8 cellular contexts compared by ENCODE assay signal in the genomic region with DNA sequence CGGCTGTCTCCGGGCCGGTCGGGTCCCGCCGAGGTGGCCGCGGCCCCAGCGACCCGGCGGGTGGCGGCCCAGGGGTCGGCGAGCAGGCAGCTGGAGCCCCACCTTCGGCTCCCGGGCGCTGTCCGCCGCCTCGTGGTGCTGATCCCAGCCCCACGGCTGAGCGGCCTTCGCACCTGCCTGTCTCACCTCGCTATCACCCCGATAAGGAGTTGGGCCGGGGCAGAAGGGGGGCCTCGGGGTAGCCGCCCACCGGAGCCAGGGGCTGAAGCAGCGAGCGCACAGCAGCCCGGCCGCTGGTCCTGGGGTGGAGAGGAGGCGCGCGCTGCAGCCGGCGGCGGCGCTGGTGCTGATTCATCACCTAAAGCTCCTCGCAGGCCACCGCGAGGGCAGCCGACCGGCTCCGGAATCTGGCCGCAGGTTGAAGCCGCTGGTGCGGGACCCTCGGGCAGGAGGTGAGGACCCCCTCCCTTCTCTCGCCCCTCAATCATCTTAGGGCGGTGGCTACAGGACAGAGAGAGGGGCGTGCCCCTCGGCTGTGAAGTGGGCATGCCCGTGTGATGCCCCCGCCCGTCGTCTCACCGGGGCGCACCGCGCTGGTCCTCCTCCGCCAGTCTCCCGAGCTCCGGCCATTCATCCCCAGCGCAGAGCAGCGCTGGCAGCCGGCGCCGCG. TPM values are rescaled to one million over a fixed set of nuclear protein-coding genes. Genes with fewer than 3 reads are reported as not detected.
DNase-seq lines count a peak whose midpoint lies in the region; ATAC-seq and TF ChIP-seq lines count a peak whose summit lies in the region.

No MANE protein-coding gene starts in this region.

- H3K4me1 ChIP-seq in ectodermal cell (ENCODE audit: control insufficient read depth, insufficient read depth, low read length) (no peaks in the 10 kb centered on the region), mesenchymal stem cell (ENCODE audit: control insufficient read depth, insufficient read depth, low read depth, low read length) (peaks cover 25% of the 10 kb centered on the region), tibial nerve (peaks cover 0 to 29% (median 23%) of the 10 kb centered on the region in 4 donors)

- H3K4me2 ChIP-seq in mesenchymal stem cell (ENCODE audit: low read length, poor library complexity, severe bottlenecking): peak overlapping the region; percentile 98

- H2AK5ac ChIP-seq in mesenchymal stem cell (ENCODE audit: low read length, severe bottlenecking): no peak overlapping the region

- H4K91ac ChIP-seq in mesenchymal stem cell (ENCODE audit: low read length): no peak overlapping the region

- DNase-seq in GM20000 (ENCODE audit: low spot score) (peak; percentile 84), mesenchymal stem cell (peak; percentile 36), tibial nerve (ENCODE audit: low spot score in 2 of 2) (no peak), H4 (ENCODE audit: low spot score) (no peak), SKM-1 (lab: John Stamatoyannopoulos, UW; ENCODE audit: unreplicated experiment) (no peak)

- WGBS in ectodermal cell, 2 experiments: 1% methylated on average over 71 of the region's 71 CpGs
- WGBS in mesenchymal stem cell: 3% methylated on average over 64 of the region's 71 CpGs
- WGBS in tibial nerve, 2 donors: 1 to 2% methylated on average over 20 to 69 of the region's 71 CpGs

- H2BK12ac ChIP-seq in mesenchymal stem cell (ENCODE audit: low read length in 2 of 2): no peak overlapping the region

- peak; percentile 90 for ATAC-seq in SK-N-SH treated with all-trans-retinoic acid at 6 μM for 48 hours

- H3K27me3 ChIP-seq in ectodermal cell (ENCODE audit: control insufficient read depth, insufficient read depth, low read length, poor library complexity, severe bottlenecking) (peaks cover 89% of the 10 kb centered on the region), mesenchymal stem cell (ENCODE audit: control insufficient read depth in 1 of 2, insufficient read depth in 1 of 2, low read length in 2 of 2) (peaks cover 14 to 54% of the 10 kb centered on the region in 2 experiments), tibial nerve (peaks cover 0 to 59% of the 10 kb centered on the region in 2 donors)

- no peak overlapping the region for H2BK5ac ChIP-seq in mesenchymal stem cell (ENCODE audit: low read depth, low read length, poor library complexity, severe bottlenecking)

- H3K14ac ChIP-seq in mesenchymal stem cell (ENCODE audit: low read length in 2 of 2): no peak overlapping the region

- no peak for TF ChIP-seq EP300 in tibial nerve (IDR thresholded peaks at IDR 0.05)

- H3K9me3 ChIP-seq in ectodermal cell (ENCODE audit: control insufficient read depth, low read length) (no peaks in the 10 kb centered on the region), mesenchymal stem cell (ENCODE audit: control insufficient read depth, low read length) (no peaks in the 10 kb centered on the region), tibial nerve (no peaks in the 10 kb centered on the region)

- no peak overlapping the region for H3K23ac ChIP-seq in mesenchymal stem cell (ENCODE audit: low read length in 2 of 2)

- no peaks in the 10 kb centered on the region for H3K79me1 ChIP-seq in mesenchymal stem cell (replicated peaks; ENCODE audit: low read length, poor library complexity, severe bottlenecking)

- H3K4me3 ChIP-seq in ectodermal cell (ENCODE audit: insufficient read depth, low read depth, low read length): peak overlapping the region; percentile 36
- peak overlapping the region; percentile 56 to 63 for H3K4me3 ChIP-seq in mesenchymal stem cell (ENCODE audit: insufficient read depth in 1 of 2, low read depth in 1 of 2, low read length in 2 of 2)
- peak overlapping the region; percentile 9 to 47 (median 24) for H3K4me3 ChIP-seq in tibial nerve

- TF ChIP-seq CTCF in 22Rv1 (IDR thresholded peaks at IDR 0.05) (peak; percentile 51), GM20000 (IDR thresholded peaks at IDR 0.05; ENCODE audit: extremely low read depth, missing control alignments) (no peak), tibial nerve (IDR thresholded peaks at IDR 0.05) (no peak)

- H3K27ac ChIP-seq in 22Rv1 (no peak overlapping the region), ectodermal cell (ENCODE audit: insufficient read depth, low read depth, low read length, poor library complexity, severe bottlenecking) (no peak overlapping the region), mesenchymal stem cell (ENCODE audit: low read length, poor library complexity, severe bottlenecking) (no peak overlapping the region), tibial nerve (no peak overlapping the region)

- no peak overlapping the region for H4K8ac ChIP-seq in mesenchymal stem cell (ENCODE audit: low read length)

- H3K18ac ChIP-seq in mesenchymal stem cell (ENCODE audit: low read depth in 1 of 2, low read length in 2 of 2): no peak overlapping the region

- no peak overlapping the region for H2AFZ ChIP-seq in mesenchymal stem cell (ENCODE audit: low read depth, low read length)

- H3K36me3 ChIP-seq in ectodermal cell (ENCODE audit: control insufficient read depth, insufficient read depth, low read length) (no peaks in the 10 kb centered on the region), mesenchymal stem cell (ENCODE audit: control insufficient read depth in 1 of 2, insufficient read depth in 2 of 2, low read depth in 1 of 2, low read length in 2 of 2) (peaks cover 0 to 10% of the 10 kb centered on the region in 2 experiments), tibial nerve (no peaks in the 10 kb centered on the region)

- no peak overlapping the region for H3K9ac ChIP-seq in mesenchymal stem cell (ENCODE audit: low read length)

- TF ChIP-seq POLR2A in tibial nerve (IDR thresholded peaks at IDR 0.05): no peak

- no peak overlapping the region for H2BK120ac ChIP-seq in mesenchymal stem cell (ENCODE audit: low read depth, low read length)

- H3K4ac ChIP-seq in mesenchymal stem cell (ENCODE audit: low read depth in 1 of 2, low read length in 2 of 2): no peak overlapping the region

- H2BK15ac ChIP-seq in mesenchymal stem cell (ENCODE audit: low read depth, poor library complexity, severe bottlenecking): no peak overlapping the region

TF ChIP-seq in SK-N-SH treated with all-trans-retinoic acid at 6 μM for 48 hours, 23 proteins besides CTCF, POLR2A, EP300 and RAD21:
- TF ChIP-seq, protein P1, sequence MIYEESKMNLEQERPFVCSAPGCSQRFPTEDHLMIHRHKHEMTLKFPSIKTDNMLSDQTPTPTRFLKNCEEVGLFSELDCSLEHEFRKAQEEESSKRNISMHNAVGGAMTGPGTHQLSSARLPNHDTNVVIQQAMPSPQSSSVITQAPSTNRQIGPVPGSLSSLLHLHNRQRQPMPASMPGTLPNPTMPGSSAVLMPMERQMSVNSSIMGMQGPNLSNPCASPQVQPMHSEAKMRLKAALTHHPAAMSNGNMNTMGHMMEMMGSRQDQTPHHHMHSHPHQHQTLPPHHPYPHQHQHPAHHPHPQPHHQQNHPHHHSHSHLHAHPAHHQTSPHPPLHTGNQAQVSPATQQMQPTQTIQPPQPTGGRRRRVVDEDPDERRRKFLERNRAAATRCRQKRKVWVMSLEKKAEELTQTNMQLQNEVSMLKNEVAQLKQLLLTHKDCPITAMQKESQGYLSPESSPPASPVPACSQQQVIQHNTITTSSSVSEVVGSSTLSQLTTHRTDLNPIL (CRISPR knock-in tag; IDR thresholded peaks at IDR 0.05; ENCODE audit: low read depth): no peak
- TF ChIP-seq TSHZ2 (CRISPR knock-in tag; IDR thresholded peaks at IDR 0.05): no peak
- TF ChIP-seq ZNF70 (CRISPR knock-in tag; IDR thresholded peaks at IDR 0.05): no peak
- TF ChIP-seq ZFP30 (CRISPR knock-in tag; IDR thresholded peaks at IDR 0.05): no peak
- no peak for TF ChIP-seq PPARA (CRISPR knock-in tag; IDR thresholded peaks at IDR 0.05; ENCODE audit: borderline replicate concordance)
- no peak for TF ChIP-seq ZC3H10 (CRISPR knock-in tag; IDR thresholded peaks at IDR 0.05)
- TF ChIP-seq ESRRG (CRISPR knock-in tag; IDR thresholded peaks at IDR 0.05): no peak
- no peak for TF ChIP-seq GLIS3 (CRISPR knock-in tag; IDR thresholded peaks at IDR 0.05)
- no peak for TF ChIP-seq OSR1 (CRISPR knock-in tag; IDR thresholded peaks at IDR 0.05)
TF ChIP-seq in SK-N-SH treated with all-trans-retinoic acid at 6 μM for 48 hours: peak in this region for 0.

RNA-seq across cellular contexts. Expression of gene TRIM67, which starts 0.6 kb away (rescaled TPM):
- 0.06 TPM for polyA plus RNA-seq in ectodermal cell (2013, experiment 1 of 4)
- not detected for polyA plus RNA-seq in ectodermal cell (2013, experiment 2 of 4)
- 0.16 TPM for polyA plus RNA-seq in ectodermal cell (2013, experiment 3 of 4)
- polyA plus RNA-seq in ectodermal cell (2013, experiment 4 of 4): 0.28 TPM
- polyA plus RNA-seq in mesenchymal stem cell (2013, experiment 1 of 2): 0.01 TPM
- polyA plus RNA-seq in mesenchymal stem cell (2013, experiment 2 of 2): 0.03 TPM
- total RNA-seq in tibial nerve: under 1 TPM in 1 of 4 donors, not detected in 3; 0.30 TPM
- not detected in 2 replicates for total RNA-seq in H4 (2014; rRNA removed; shearing (Covaris generic))

Comparison
In these comparisons a context has a peak if more than half of its experiments do, and no peak if none do; other contexts are left out.
1. DNase-seq: peak in GM20000 (single experiment) and mesenchymal stem cell (single experiment); none in tibial nerve (0 of 2), H4 (single experiment) and SKM-1 (single experiment).
2. Peak in every context shown above with its lines, with median percentiles within 50 percentile points of each other: H3K4me3 ChIP-seq.